In genomic region chr6:43774776-43775583, GRCh38 we compare ENCODE assay signal across 8 cellular contexts. TPM values are rescaled to one million over a fixed set of nuclear protein-coding genes. Genes with fewer than 3 reads are reported as not detected.
DNase-seq lines count a peak whose midpoint lies in the region; ATAC-seq and TF ChIP-seq lines count a peak whose summit lies in the region.

No MANE protein-coding gene starts in this region.

- peaks cover 42% of the 10 kb centered on the region for H3K4me1 Mint-ChIP-seq in activated CD8-positive, alpha-beta T cell treated with anti-CD3 and anti-CD28 coated beads for 36 hours (ENCODE audit: low read depth)
- H3K4me1 Mint-ChIP-seq in effector memory CD8-positive, alpha-beta T cell (ENCODE audit: low read depth in 2 of 2): peaks cover 13 to 18% of the 10 kb centered on the region in 2 donors
- peaks cover 50% of the 10 kb centered on the region for H3K4me1 Mint-ChIP-seq in stimulated activated effector memory CD8-positive, alpha-beta T cell treated with anti-CD3 and anti-CD28 coated beads, Interleukin-12 subunit alpha, Interleukin-12 subunit beta, amount 100 ng/mL, for 72 hours

- peaks cover 78% of the 10 kb centered on the region for H3K36me3 Mint-ChIP-seq in activated CD8-positive, alpha-beta T cell treated with anti-CD3 and anti-CD28 coated beads for 36 hours (ENCODE audit: low read depth)
- H3K36me3 Mint-ChIP-seq in effector memory CD8-positive, alpha-beta T cell (ENCODE audit: insufficient read depth): peaks cover 3% of the 10 kb centered on the region
- H3K36me3 Mint-ChIP-seq in stimulated activated effector memory CD8-positive, alpha-beta T cell treated with anti-CD3 and anti-CD28 coated beads, Interleukin-12 subunit alpha, Interleukin-12 subunit beta, amount 100 ng/mL, for 72 hours: peaks cover 92% of the 10 kb centered on the region

- TF ChIP-seq CTCF in activated CD8-positive, alpha-beta T cell treated with anti-CD3 and anti-CD28 coated beads for 36 hours (IDR thresholded peaks at IDR 0.05): peak; percentile 81

- peaks cover 41% of the 10 kb centered on the region for H3K36me3 ChIP-seq in mesodermal cell (ENCODE audit: control insufficient read depth, insufficient read depth, low read length)

- no peak for ATAC-seq in activated CD4-positive, CD25-positive, alpha-beta regulatory T cell treated with anti-CD3 and anti-CD28 coated beads, Interleukin-2, amount 50 U/mL, for 24 hours
- ATAC-seq in activated CD8-positive, alpha-beta T cell treated with anti-CD3 and anti-CD28 coated beads for 36 hours: peak; percentile 18
- peak; percentile 19 for ATAC-seq in effector memory CD8-positive, alpha-beta T cell (replicated peaks)
- no peak for ATAC-seq in stimulated activated effector memory CD8-positive, alpha-beta T cell treated with anti-CD3 and anti-CD28 coated beads, Interleukin-12 subunit alpha, Interleukin-12 subunit beta, amount 100 ng/mL, for 72 hours
- ATAC-seq in HG03442 (IDR thresholded peaks at IDR 0.05; ENCODE audit: unreplicated experiment): no peak

- no peak overlapping the region for H3K27ac Mint-ChIP-seq in activated CD8-positive, alpha-beta T cell treated with anti-CD3 and anti-CD28 coated beads for 36 hours
- H3K27ac Mint-ChIP-seq in effector memory CD8-positive, alpha-beta T cell: no peak overlapping the region
- H3K27ac Mint-ChIP-seq in stimulated activated effector memory CD8-positive, alpha-beta T cell treated with anti-CD3 and anti-CD28 coated beads, Interleukin-12 subunit alpha, Interleukin-12 subunit beta, amount 100 ng/mL, for 72 hours: no peak overlapping the region

- H3K4me3 ChIP-seq in mesodermal cell (ENCODE audit: extremely low read depth, insufficient read depth, low read length, poor library complexity, severe bottlenecking): no peak overlapping the region

- peak overlapping the region; percentile 60 for H3K27ac ChIP-seq in mesodermal cell (ENCODE audit: low read depth, low read length, severe bottlenecking)

- H3K9me3 Mint-ChIP-seq in activated CD8-positive, alpha-beta T cell treated with anti-CD3 and anti-CD28 coated beads for 36 hours: no peaks in the 10 kb centered on the region
- H3K9me3 Mint-ChIP-seq in effector memory CD8-positive, alpha-beta T cell: no peaks in the 10 kb centered on the region
- no peaks in the 10 kb centered on the region for H3K9me3 Mint-ChIP-seq in stimulated activated effector memory CD8-positive, alpha-beta T cell treated with anti-CD3 and anti-CD28 coated beads, Interleukin-12 subunit alpha, Interleukin-12 subunit beta, amount 100 ng/mL, for 72 hours

- H3K27me3 Mint-ChIP-seq in activated CD8-positive, alpha-beta T cell treated with anti-CD3 and anti-CD28 coated beads for 36 hours: peaks cover 2% of the 10 kb centered on the region
- H3K27me3 Mint-ChIP-seq in effector memory CD8-positive, alpha-beta T cell: peaks cover 27 to 37% of the 10 kb centered on the region in 2 donors

- peak; percentile 11 to 31 (median 19) for DNase-seq in activated CD4-positive, CD25-positive, alpha-beta regulatory T cell (lab: John Stamatoyannopoulos, UW)
- DNase-seq in NCI-H2227 treated with DMSO at 0.1 percent for 48 hours (lab: John Stamatoyannopoulos, UW): peak; percentile 7
- DNase-seq in activated CD8-positive, alpha-beta T cell treated with anti-CD3 and anti-CD28 coated beads for 36 hours: peak; percentile 79
- peak; percentile 34 to 38 (median 37) for DNase-seq in effector memory CD8-positive, alpha-beta T cell
- DNase-seq in stimulated activated effector memory CD8-positive, alpha-beta T cell treated with anti-CD3 and anti-CD28 coated beads, Interleukin-12 subunit alpha, Interleukin-12 subunit beta, amount 100 ng/mL, for 72 hours (ENCODE audit: low spot score in 2 of 2): peak; percentile 31 to 67

- CTCF ChIA-PET in activated CD8-positive, alpha-beta T cell treated with anti-CD3 and anti-CD28 coated beads for 36 hours (lab: Charles Lee): interaction anchor here (0.6 to 3.9 kb wide), 26 partner anchors 12 to 398 kb away, joined by 3 to 43 read pairs (median 4); partner anchors contain the start of gene MRPS18A

- peak overlapping the region; percentile 97 for H3K4me3 Mint-ChIP-seq in activated CD8-positive, alpha-beta T cell treated with anti-CD3 and anti-CD28 coated beads for 36 hours
- peak overlapping the region; percentile 38 to 51 for H3K4me3 Mint-ChIP-seq in effector memory CD8-positive, alpha-beta T cell
- H3K4me3 Mint-ChIP-seq in stimulated activated effector memory CD8-positive, alpha-beta T cell treated with anti-CD3 and anti-CD28 coated beads, Interleukin-12 subunit alpha, Interleukin-12 subunit beta, amount 100 ng/mL, for 72 hours: peak overlapping the region; percentile 88

- POLR2A ChIA-PET in activated CD8-positive, alpha-beta T cell treated with anti-CD3 and anti-CD28 coated beads for 36 hours (lab: Charles Lee): interaction anchor here (0.7 to 2.6 kb wide), 6 partner anchors 30 to 232 kb away, joined by 3 to 7 read pairs (median 3); partner anchors contain the start of gene GTPBP2

- intact Hi-C loops in activated CD8-positive, alpha-beta T cell treated with anti-CD3 and anti-CD28 coated beads for 36 hours (cut with micrococcal nuclease): loop anchor here (5.0 kb wide), 1 partner anchor 53 kb away; no protein-coding TSS in a partner anchor

- peaks cover 31% of the 10 kb centered on the region for H3K4me1 ChIP-seq in mesodermal cell (ENCODE audit: control insufficient read depth, insufficient read depth, low read length, poor library complexity, severe bottlenecking)

- WGBS in mesodermal cell (ENCODE audit: insufficient coverage in 2 of 2), 2 experiments: 43 to 46% methylated on average over 11 to 12 of the region's 17 CpGs

- H3K9me3 ChIP-seq in mesodermal cell (ENCODE audit: control insufficient read depth, low read length): no peaks in the 10 kb centered on the region

RNA-seq across cellular contexts. Expression of gene VEGFA, which starts 5.0 kb away (rescaled TPM):
- total RNA-seq in activated CD8-positive, alpha-beta T cell treated with anti-CD3 and anti-CD28 coated beads for 36 hours: 100 to 1,000 TPM in 1 of 2 experiments, 10 to 100 TPM in 1; 93.7 to 104 TPM
- 43.2 TPM for polyA plus RNA-seq in mesodermal cell (2013, experiment 1 of 2)
- 48.8 TPM for polyA plus RNA-seq in mesodermal cell (2013, experiment 2 of 2)

Comparison
In these comparisons a context has a peak if more than half of its experiments do, and no peak if none do; other contexts are left out.
1. DNase-seq: peak in every context shown above with its lines; median percentile 79 in activated CD8-positive, alpha-beta T cell treated with anti-CD3 and anti-CD28 coated beads for 36 hours; 49 in stimulated activated effector memory CD8-positive, alpha-beta T cell treated with anti-CD3 and anti-CD28 coated beads, Interleukin-12 subunit alpha, Interleukin-12 subunit beta, amount 100 ng/mL, for 72 hours; 37 in effector memory CD8-positive, alpha-beta T cell; 19 in activated CD4-positive, CD25-positive, alpha-beta regulatory T cell; 7 in NCI-H2227 treated with DMSO at 0.1 percent for 48 hours.
2. ATAC-seq: peak in activated CD8-positive, alpha-beta T cell treated with anti-CD3 and anti-CD28 coated beads for 36 hours (single experiment) and effector memory CD8-positive, alpha-beta T cell (single experiment); none in activated CD4-positive, CD25-positive, alpha-beta regulatory T cell treated with anti-CD3 and anti-CD28 coated beads, Interleukin-2, amount 50 U/mL, for 24 hours (0 of 2), stimulated activated effector memory CD8-positive, alpha-beta T cell treated with anti-CD3 and anti-CD28 coated beads, Interleukin-12 subunit alpha, Interleukin-12 subunit beta, amount 100 ng/mL, for 72 hours (single experiment) and HG03442 (single experiment).
3. H3K4me3 Mint-ChIP-seq: peak in every context shown above with its lines; median percentile 97 in activated CD8-positive, alpha-beta T cell treated with anti-CD3 and anti-CD28 coated beads for 36 hours; 88 in stimulated activated effector memory CD8-positive, alpha-beta T cell treated with anti-CD3 and anti-CD28 coated beads, Interleukin-12 subunit alpha, Interleukin-12 subunit beta, amount 100 ng/mL, for 72 hours; 44 in effector memory CD8-positive, alpha-beta T cell.